ENCODE assay signal across 32 cellular contexts in genomic region chr12:45946435-45946834, GRCh38.
"Had no signal": no experiment of that assay in that cellular context is flagged by ENCODE, and none has a peak within 500 bp of the region (broad histone marks: within the 10 kb centered on the region; RNA-seq: fewer than 3 reads in every experiment).

No MANE protein-coding gene starts in this region.

- H3K4me1 Mint-ChIP-seq: activated B cell treated with CpG ODN at 0.5 μM for 24 hours had no signal

- ATAC-seq: activated T-cell treated with anti-CD3 and anti-CD28 coated beads, Interleukin-2, amount 50 U/mL, for 4 hours; Panc1; SK-N-SH treated with all-trans-retinoic acid at 6 μM for 48 hours; T-cell had no signal

- H3K9ac ChIP-seq: KMS-11 had no signal

- H3K4me3 ChIP-seq: SJSA1 had no signal

- H3K27me3 Mint-ChIP-seq: activated B cell treated with CpG ODN at 0.5 μM for 24 hours; activated CD4-positive, alpha-beta memory T cell treated with anti-CD3 and anti-CD28 coated beads for 36 hours; activated naive CD8-positive, alpha-beta T cell treated with anti-CD3 and anti-CD28 coated beads, Interleukin-2, amount 10 ng/mL, durations not matched to agents 7 days and 5 days; brain; T-cell had no signal

- DNase-seq: activated B cell treated with CpG ODN at 0.5 μM for 24 hours; activated CD4-positive, alpha-beta memory T cell treated with anti-CD3 and anti-CD28 coated beads for 36 hours; activated CD4-positive, alpha-beta T cell treated with anti-CD3 and anti-CD28 coated beads for 4 hours; activated CD4-positive, alpha-beta T cell treated with anti-CD3 and anti-CD28 coated beads, Interleukin-2, amount 50 U/mL, for 1 hour; activated CD4-positive, CD25-positive, alpha-beta regulatory T cell treated with anti-CD3 and anti-CD28 coated beads, Interleukin-2, amount 50 U/mL, for 72 hours; activated CD8-positive, alpha-beta memory T cell treated with anti-CD3 and anti-CD28 coated beads, Interleukin-2, amount 50 U/mL, for 4 hours; activated effector memory CD4-positive, alpha-beta T cell treated with Interleukin-2 at 50 U/mL for 16 hours; activated naive CD4-positive, alpha-beta T cell treated with anti-CD3 and anti-CD28 coated beads, Interleukin-2, amount 50 U/mL, for 16 hours; activated naive CD8-positive, alpha-beta T cell treated with anti-CD3 and anti-CD28 coated beads, Interleukin-2, amount 10 ng/mL, durations not matched to agents 7 days and 5 days; activated T-cell treated with anti-CD3 and anti-CD28 coated beads for 4 hours; activated T-cell treated with anti-CD3 and anti-CD28 coated beads, Interleukin-2, amount 50 U/mL, for 4 hours; caudate nucleus; cerebellar nuclear complex; NCI-H1048; NCI-H1105 treated with DMSO at 0.1 percent for 48 hours; NCI-H1436; NCI-H1694; NCI-H1930; NCI-H2081 treated with DMSO at 0.1 percent for 48 hours; NCI-H345; NCI-H524 treated with DMSO at 0.1 percent for 48 hours; SHP77; T-cell; T-helper 2 cell; T-helper 9 cell had no signal

- H3K27ac Mint-ChIP-seq: activated B cell treated with CpG ODN at 0.5 μM for 24 hours; activated CD4-positive, alpha-beta memory T cell treated with anti-CD3 and anti-CD28 coated beads for 36 hours; activated naive CD8-positive, alpha-beta T cell treated with anti-CD3 and anti-CD28 coated beads, Interleukin-2, amount 10 ng/mL, durations not matched to agents 7 days and 5 days; activated T-helper 1 cell treated with anti-CD3 and anti-CD28 coated beads, Interleukin-12 subunit alpha, Interleukin-12 subunit beta, Interleukin-2, Interleukin-4 antibody, amounts not matched to agents 30 ng/mL and 10 ng/mL and 1 ng/mL, durations not matched to agents 14 hours and 24 hours and 36 hours; brain had no signal

- H3K9me3 Mint-ChIP-seq: activated B cell treated with CpG ODN at 0.5 μM for 24 hours; activated CD4-positive, alpha-beta memory T cell treated with anti-CD3 and anti-CD28 coated beads for 36 hours; activated T-cell treated with anti-CD3 and anti-CD28 coated beads, Interleukin-2, amount 50 U/mL, for 4 hours; activated T-helper 1 cell treated with anti-CD3 and anti-CD28 coated beads, Interleukin-12 subunit alpha, Interleukin-12 subunit beta, Interleukin-2, Interleukin-4 antibody, amounts not matched to agents 30 ng/mL and 10 ng/mL and 1 ng/mL, durations not matched to agents 14 hours and 24 hours and 36 hours; brain; T-cell had no signal

- H3K27me3 ChIP-seq: SJSA1 had no signal

- H3K4me3 Mint-ChIP-seq: activated B cell treated with CpG ODN at 0.5 μM for 24 hours; activated CD4-positive, alpha-beta memory T cell treated with anti-CD3 and anti-CD28 coated beads for 36 hours; activated naive CD8-positive, alpha-beta T cell treated with anti-CD3 and anti-CD28 coated beads, Interleukin-2, amount 10 ng/mL, durations not matched to agents 7 days and 5 days; activated T-cell treated with anti-CD3 and anti-CD28 coated beads, Interleukin-2, amount 50 U/mL, for 4 hours; activated T-helper 1 cell treated with anti-CD3 and anti-CD28 coated beads, Interleukin-12 subunit alpha, Interleukin-12 subunit beta, Interleukin-2, Interleukin-4 antibody, amounts not matched to agents 30 ng/mL and 10 ng/mL and 1 ng/mL, durations not matched to agents 14 hours and 24 hours and 36 hours; brain; T-cell had no signal

- H3K9me3 ChIP-seq: SJSA1 had no signal

- H3K4me1 ChIP-seq: SJSA1 had no signal

- H3K27ac ChIP-seq: KMS-11, SJSA1, VCaP had no signal

- H3K4me2 ChIP-seq: KMS-11 had no signal
